In genomic region chr1:25267288-25268142, GRCh38 we compare ENCODE assay signal across 8 cellular contexts. TPM values are rescaled to one million over a fixed set of nuclear protein-coding genes. Genes with fewer than 3 reads are reported as not detected.
DNase-seq lines count a peak whose midpoint lies in the region; ATAC-seq and TF ChIP-seq lines count a peak whose summit lies in the region.
"Not testable (repeated sequence)": the region's sequence is repeated elsewhere in the genome, so short reads cannot be mapped to it uniquely, and the experiment has no call there.

No MANE protein-coding gene starts in this region.

- H3K4me3 ChIP-seq in trophoblast cell (ENCODE audit: low read depth, low read length) (peak overlapping the region; percentile 80), thoracic aorta (peak overlapping the region; percentile 80)

- DNase-seq in GM13977 (ENCODE audit: low spot score) = peak; percentile 73
- DNase-seq in NCI-H1105 (lab: John Stamatoyannopoulos, UW) = peak; percentile 33
- peak; percentile 59 for DNase-seq in glomerular visceral epithelial cell (ENCODE audit: extremely low spot score)
- peak; percentile 64 to 85 for DNase-seq in trophoblast cell
- peak; percentile 31 for DNase-seq in thoracic aorta (ENCODE audit: low spot score)

- not testable (repeated sequence) for H3K27me3 ChIP-seq in trophoblast cell (ENCODE audit: insufficient read depth, low read length); thoracic aorta (replicated peaks; ENCODE audit: insufficient read depth)

- not testable (repeated sequence) for H3K9me3 ChIP-seq in trophoblast cell (ENCODE audit: insufficient read depth, low read depth, low read length); thoracic aorta

- in situ Hi-C loops in GM13977 (cut with MboI; ENCODE audit: low pct_unique_long_range_greater_than_20kb, low sequenced_read_pairs, unreplicated experiment) = not testable (repeated sequence)

- H3K18ac ChIP-seq in trophoblast cell (ENCODE audit: low read length) = not testable (repeated sequence)

- not testable (repeated sequence) for H3K9me3 Mint-ChIP-seq in T-helper 1 cell treated with Interleukin-12 subunit alpha and Interleukin-12 subunit beta and Interleukin-4 antibody, amounts not matched to agents 30 μg/mL and 1 μg/mL, for 36 hours; activated naive CD8-positive, alpha-beta T cell (ENCODE audit: low read depth)

- H2AK5ac ChIP-seq in trophoblast cell (ENCODE audit: low read length) = not testable (repeated sequence)

- H4K12ac ChIP-seq in trophoblast cell (ENCODE audit: low read depth, low read length) = not testable (repeated sequence)

- not testable (repeated sequence) for H3K36me3 ChIP-seq in trophoblast cell (ENCODE audit: control insufficient read depth in 1 of 2, insufficient read depth in 2 of 2, low read length in 2 of 2); thoracic aorta

- H3K27ac Mint-ChIP-seq in T-helper 1 cell treated with Interleukin-12 subunit alpha and Interleukin-12 subunit beta and Interleukin-4 antibody, amounts not matched to agents 30 μg/mL and 1 μg/mL, for 36 hours = peak overlapping the region; percentile 71
- peak overlapping the region; percentile 91 for H3K27ac Mint-ChIP-seq in activated naive CD8-positive, alpha-beta T cell

- H2BK5ac ChIP-seq in trophoblast cell (ENCODE audit: low read depth, low read length, poor library complexity) = not testable (repeated sequence)

- H3K27ac ChIP-seq in trophoblast cell (ENCODE audit: low read depth, low read length) = peak overlapping the region; percentile 54
- H3K27ac ChIP-seq in thoracic aorta = peak overlapping the region; percentile 77 to 78

- H3K79me2 ChIP-seq in trophoblast cell (ENCODE audit: control insufficient read depth, insufficient read depth, low read length, poor library complexity) = not testable (repeated sequence)

- H2AFZ ChIP-seq in trophoblast cell (ENCODE audit: insufficient read depth, low read length, poor library complexity) = peak overlapping the region; percentile 66

- H3K79me1 ChIP-seq in trophoblast cell (ENCODE audit: low read length) = not testable (repeated sequence)

- no CpG with 5 or more reads among the region's 56 CpGs for WGBS in trophoblast cell (ENCODE audit: extremely low coverage, insufficient coverage, insufficient read length)

- peak overlapping the region; percentile 53 for H3K14ac ChIP-seq in trophoblast cell (ENCODE audit: low read length)

- H2BK120ac ChIP-seq in trophoblast cell (ENCODE audit: insufficient read depth, low read length, poor library complexity) = not testable (repeated sequence)

- H3K4me3 Mint-ChIP-seq in T-helper 1 cell treated with Interleukin-12 subunit alpha and Interleukin-12 subunit beta and Interleukin-4 antibody, amounts not matched to agents 30 μg/mL and 1 μg/mL, for 36 hours = peak overlapping the region; percentile 76
- peak overlapping the region; percentile 89 for H3K4me3 Mint-ChIP-seq in activated naive CD8-positive, alpha-beta T cell

- H3K4me1 Mint-ChIP-seq in T-helper 1 cell treated with Interleukin-12 subunit alpha and Interleukin-12 subunit beta and Interleukin-4 antibody, amounts not matched to agents 30 μg/mL and 1 μg/mL, for 36 hours (ENCODE audit: low read depth) = not testable (repeated sequence)
- peaks cover 23% of the 10 kb centered on the region for H3K4me1 Mint-ChIP-seq in activated naive CD8-positive, alpha-beta T cell (ENCODE audit: low read depth)

- ATAC-seq in HG02840 (IDR thresholded peaks at IDR 0.05; ENCODE audit: low FRiP score, unreplicated experiment) = peak; percentile 79
- peak; percentile 94 for ATAC-seq in thoracic aorta (ENCODE audit: insufficient number of reproducible peaks, low FRiP score, low read depth)

- H3K4me2 ChIP-seq in trophoblast cell (ENCODE audit: low read length) = peak overlapping the region; percentile 69

- H3K4ac ChIP-seq in trophoblast cell (ENCODE audit: low read depth, low read length) = not testable (repeated sequence)

- not testable (repeated sequence) for H2BK12ac ChIP-seq in trophoblast cell (ENCODE audit: low read length)

- not testable (repeated sequence) for H3K23ac ChIP-seq in trophoblast cell (ENCODE audit: low read length)

- TF ChIP-seq CTCF in GM13977 (IDR thresholded peaks at IDR 0.05; ENCODE audit: extremely low read depth, insufficient read depth, missing control alignments); thoracic aorta (IDR thresholded peaks at IDR 0.05): not testable (repeated sequence)

- H3K27me3 Mint-ChIP-seq in T-helper 1 cell treated with Interleukin-12 subunit alpha and Interleukin-12 subunit beta and Interleukin-4 antibody, amounts not matched to agents 30 μg/mL and 1 μg/mL, for 36 hours (ENCODE audit: low read depth); activated naive CD8-positive, alpha-beta T cell: not testable (repeated sequence)

- peaks cover 10% of the 10 kb centered on the region for H3K36me3 Mint-ChIP-seq in T-helper 1 cell treated with Interleukin-12 subunit alpha and Interleukin-12 subunit beta and Interleukin-4 antibody, amounts not matched to agents 30 μg/mL and 1 μg/mL, for 36 hours (ENCODE audit: low read depth)
- H3K36me3 Mint-ChIP-seq in activated naive CD8-positive, alpha-beta T cell = not testable (repeated sequence)

- H3K9ac ChIP-seq in trophoblast cell (ENCODE audit: low read length) = peak overlapping the region; percentile 31

- peak overlapping the region; percentile 32 for H4K91ac ChIP-seq in trophoblast cell (ENCODE audit: low read depth, low read length)

- H3K4me1 ChIP-seq in trophoblast cell (ENCODE audit: control insufficient read depth in 1 of 2, insufficient read depth in 2 of 2, low read length in 2 of 2); thoracic aorta (ENCODE audit: control insufficient read depth in 1 of 2, low read depth in 2 of 2): not testable (repeated sequence)

- H4K8ac ChIP-seq in trophoblast cell (ENCODE audit: low read depth, low read length) = peak overlapping the region; percentile 89

RNA-seq across cellular contexts. Expression of gene RHD, which starts 4.8 kb away (rescaled TPM):
- polyA plus RNA-seq in trophoblast cell (2013) = not detected in 2 replicates
- total RNA-seq in thoracic aorta = not detected

RNA-seq across cellular contexts. Expression of gene RSRP1, which starts 20.3 kb away (rescaled TPM):
- 42.6 and 42.9 TPM in 2 replicates for polyA plus RNA-seq in trophoblast cell (2013)
- total RNA-seq in thoracic aorta = 100 to 1,000 TPM; 193 to 208 TPM

RNA-seq across cellular contexts. Expression of gene SYF2, which starts 35.2 kb away (rescaled TPM):
- 62.1 and 63.3 TPM in 2 replicates for polyA plus RNA-seq in trophoblast cell (2013)
- 10 to 100 TPM; 34.9 to 53.9 TPM for total RNA-seq in thoracic aorta

Comparison
In these comparisons a context has a peak if more than half of its experiments do, and no peak if none do; other contexts are left out.
1. Peak in every context shown above with its lines: DNase-seq, ATAC-seq, H3K4me3 ChIP-seq and H3K27ac ChIP-seq.